8 cellular contexts compared by ENCODE assay signal in genomic region chr12:111430418-111431353, GRCh38.
A peak's percentile ranks its signal among the peaks of the same experiment; 100 is the strongest.
DNase-seq lines count a peak whose midpoint lies in the region; ATAC-seq and TF ChIP-seq lines count a peak whose summit lies in the region.

No MANE protein-coding gene starts in this region.

- DNase-seq in activated CD8-positive, alpha-beta memory T cell treated with anti-CD3 and anti-CD28 coated beads for 24 hours = peak; percentile 87
- DNase-seq in germinal center (ENCODE audit: low spot score) (peak; percentile 39), NCI-H446 treated with DMSO at 0.1 percent for 48 hours (lab: John Stamatoyannopoulos, UW) (no peak), iPS-NIHi11 (ENCODE audit: low spot score) (no peak), NOMO-1 treated with dmso at 0.1 percent for 144 hours (lab: John Stamatoyannopoulos, UW; ENCODE audit: unreplicated experiment) (no peak)
- DNase-seq in stimulated activated CD8-positive, alpha-beta memory T cell treated with anti-CD3 and anti-CD28 coated beads, Interleukin-15, amount 100 ng/mL, for 4 hours (ENCODE audit: low read depth in 2 of 2) = peak; percentile 54 to 68

- H3K4me1 ChIP-seq in HEK293 (ENCODE audit: control insufficient read depth, insufficient read depth, low read length) = no peaks in the 10 kb centered on the region

- no peak overlapping the region for H3K27ac ChIP-seq in HEK293 (ENCODE audit: extremely low read depth, low read depth, low read length)

- no peaks in the 10 kb centered on the region for H3K36me3 ChIP-seq in HEK293 (ENCODE audit: control insufficient read depth in 2 of 2, insufficient read depth in 1 of 2, low read length in 2 of 2)

- no peak overlapping the region for H3K4me3 ChIP-seq in HEK293 (ENCODE audit: low read depth, low read length)

- CTCF ChIA-PET in HEK293 (lab: Yijun Ruan, JAX) = interaction anchor here (0.6 to 1.3 kb wide), 3 partner anchors 21 to 124 kb away, joined by 3 to 10 read pairs (median 3); no protein-coding TSS in a partner anchor

- POLR2A ChIA-PET in HEK293 (lab: Yijun Ruan, JAX) = no interaction called here

- no peak for TF ChIP-seq CTCF in HEK293 (tag by site-specific recombination; IDR thresholded peaks at IDR 0.05)

- H3K9me3 ChIP-seq in HEK293 (ENCODE audit: control insufficient read depth, insufficient read depth, low read depth, low read length) = no peaks in the 10 kb centered on the region

- no peak for ATAC-seq in HG03175 (IDR thresholded peaks at IDR 0.05; ENCODE audit: unreplicated experiment)

TF ChIP-seq in HEK293, 187 proteins besides CTCF, POLR2A, EP300 and RAD21:
- TF ChIP-seq ZNF146 (tag by site-specific recombination; IDR thresholded peaks at IDR 0.05) (no peak), ZNF664 (tag by site-specific recombination; IDR thresholded peaks at IDR 0.05) (no peak), SCRT2 (tag by site-specific recombination; IDR thresholded peaks at IDR 0.05) (peak; percentile 27; the same call in 1 of the 2 replicates), ZNF561 (tag by site-specific recombination; IDR thresholded peaks at IDR 0.05; ENCODE audit: borderline replicate concordance) (no peak), ZNF280D (tag by site-specific recombination; IDR thresholded peaks at IDR 0.05) (no peak), MZF1 (tag by site-specific recombination; IDR thresholded peaks at IDR 0.05; ENCODE audit: borderline replicate concordance) (peak; percentile 40; the same call in 1 of the 2 replicates), ZNF211 (tag by site-specific recombination; IDR thresholded peaks at IDR 0.05; ENCODE audit: low read depth) (no peak), ZNF768 (tag by site-specific recombination; IDR thresholded peaks at IDR 0.05) (peak; percentile 67; the same call in 1 of the 2 replicates)
TF ChIP-seq in HEK293: peak in this region for 3.

Comparison
In these comparisons a context has a peak if more than half of its experiments do, and no peak if none do; other contexts are left out.
1. DNase-seq: peak in activated CD8-positive, alpha-beta memory T cell treated with anti-CD3 and anti-CD28 coated beads for 24 hours (single experiment), germinal center (single experiment) and stimulated activated CD8-positive, alpha-beta memory T cell treated with anti-CD3 and anti-CD28 coated beads, Interleukin-15, amount 100 ng/mL, for 4 hours (2 of 2); none in NCI-H446 treated with DMSO at 0.1 percent for 48 hours (single experiment), iPS-NIHi11 (single experiment) and NOMO-1 treated with dmso at 0.1 percent for 144 hours (single experiment).